8 cellular contexts compared by ENCODE assay signal in genomic region chr3:158570999-158571702, GRCh38. TPM values are rescaled to one million over a fixed set of nuclear protein-coding genes. Genes with fewer than 3 reads are reported as not detected.
DNase-seq lines count a peak whose midpoint lies in the region; ATAC-seq, FAIRE-seq and TF ChIP-seq lines count a peak whose summit lies in the region.

A gene with protein sequence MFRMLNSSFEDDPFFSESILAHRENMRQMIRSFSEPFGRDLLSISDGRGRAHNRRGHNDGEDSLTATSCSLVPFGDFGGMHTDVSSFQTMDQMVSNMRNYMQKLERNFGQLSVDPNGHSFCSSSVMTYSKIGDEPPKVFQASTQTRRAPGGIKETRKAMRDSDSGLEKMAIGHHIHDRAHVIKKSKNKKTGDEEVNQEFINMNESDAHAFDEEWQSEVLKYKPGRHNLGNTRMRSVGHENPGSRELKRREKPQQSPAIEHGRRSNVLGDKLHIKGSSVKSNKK (plus strand): TSS chr3:158571194. CDS start chr3:158571301, 107 bp downstream.

- no peak for TF ChIP-seq POLR2A in lower leg skin (IDR thresholded peaks at IDR 0.05)

- peak; percentile 100 for ATAC-seq in HG03439 (IDR thresholded peaks at IDR 0.05; ENCODE audit: unreplicated experiment)

- H3K4me3 ChIP-seq in lower leg skin (ENCODE audit: low read depth, poor library complexity, severe bottlenecking) = peak within 1 kb of the TSS; percentile 66

- FAIRE-seq in GM19239 (lab: Jason Lieb, UNC) = peak; percentile 90

- DNase-seq in AG08395 (ENCODE audit: low spot score) = peak; percentile 99
- DNase-seq in GM19239 (ENCODE audit: insufficient read length, low spot score) = peak; percentile 82
- DNase-seq in NCI-H526 treated with DMSO at 0.1 percent for 48 hours (lab: John Stamatoyannopoulos, UW) = peak; percentile 84
- DNase-seq in activated CD8-positive, alpha-beta memory T cell treated with anti-CD3 and anti-CD28 coated beads for 48 hours (ENCODE audit: low read depth in 2 of 3, low spot score in 2 of 3) = peak; percentile 20 to 71 (median 53)
- peak; percentile 53 for DNase-seq in effector CD8-positive, alpha-beta T cell (lab: John Stamatoyannopoulos, UW)
- peak; percentile 95 to 99 for DNase-seq in lower leg skin (ENCODE audit: low spot score in 2 of 2)
- peak; percentile 71 to 76 for DNase-seq in stimulated activated CD4-positive, alpha-beta T cell treated with anti-CD3 and anti-CD28 coated beads, Interleukin-2, amount 100 ng/mL, for 48 hours

- no peak for TF ChIP-seq CTCF in lower leg skin (IDR thresholded peaks at IDR 0.05)

- intact Hi-C loops in lower leg skin (cut with DNase I; ENCODE audit: low total_unique reads) = no loop called here

- 1% methylated on average over 50 to 51 of the region's 51 CpGs for WGBS in lower leg skin, 2 donors

RNA-seq across cellular contexts. Expression of the gene that starts here (rescaled TPM):
- total RNA-seq in lower leg skin = 10 to 100 TPM in 1 of 4 donors, 1 to 10 TPM in 3; 5.4 to 11.0 (median 6.0) TPM

Comparison
In these comparisons a context has a peak if more than half of its experiments do, and no peak if none do; other contexts are left out.
1. Peak in every context shown above with its lines: DNase-seq, ATAC-seq and H3K4me3 ChIP-seq.